10 cellular contexts compared by ENCODE assay signal in genomic region chr6:98844244-98845161, GRCh38. TPM values are rescaled to one million over a fixed set of nuclear protein-coding genes. Genes with fewer than 3 reads are reported as not detected.
A peak's percentile ranks its signal among the peaks of the same experiment; 100 is the strongest.
DNase-seq lines count a peak whose midpoint lies in the region; ATAC-seq and TF ChIP-seq lines count a peak whose summit lies in the region.
"Had no signal": no experiment of that assay in that cellular context is flagged by ENCODE, and none has a peak within 500 bp of the region (broad histone marks: within the 10 kb centered on the region; RNA-seq: fewer than 3 reads in every experiment).

No MANE protein-coding gene starts in this region.

- no peak overlapping the region for H3K27ac ChIP-seq in breast epithelium
- no peak overlapping the region for H3K27ac ChIP-seq in thymus (ENCODE audit: low read depth)

- H3K9me3 Mint-ChIP-seq in MCF 10A (ENCODE audit: unreplicated experiment), result no peaks in the 10 kb centered on the region
- H3K9me3 Mint-ChIP-seq in WTC11, result no peaks in the 10 kb centered on the region
- H3K9me3 Mint-ChIP-seq: dendritic cell treated with granulocyte-macrophage colony-stimulating factor and Interleukin-4, amounts not matched to agents 40 ng/mL and 50 ng/mL, for 4 days had no signal

- peaks cover 8% of the 10 kb centered on the region for H3K4me1 Mint-ChIP-seq in MCF 10A (ENCODE audit: insufficient read depth, unreplicated experiment)
- H3K4me1 Mint-ChIP-seq in WTC11, result peaks cover 54% of the 10 kb centered on the region

- H3K27ac Mint-ChIP-seq in MCF 10A (ENCODE audit: low read depth, unreplicated experiment) (no peak overlapping the region), WTC11 (no peak overlapping the region)
- H3K27ac Mint-ChIP-seq: dendritic cell treated with granulocyte-macrophage colony-stimulating factor and Interleukin-4, amounts not matched to agents 40 ng/mL and 50 ng/mL, for 4 days had no signal

- H3K36me3 ChIP-seq in breast epithelium (no peaks in the 10 kb centered on the region), thymus (ENCODE audit: control insufficient read depth, insufficient read depth) (no peaks in the 10 kb centered on the region)

- CTCF ChIA-PET in MCF 10A (lab: Yijun Ruan, JAX) (interaction anchor here (0.6 to 1.5 kb wide), 3 partner anchors 88 to 1140 kb away, joined by 3 to 4 read pairs (median 3); no protein-coding TSS in a partner anchor), WTC11 (lab: Charles Lee) (interaction anchor here (1.1 to 1.3 kb wide), 3 partner anchors 12 to 1404 kb away, joined by 3 to 6 read pairs (median 4); no protein-coding TSS in a partner anchor)

- H3K9me3 ChIP-seq in breast epithelium (no peaks in the 10 kb centered on the region), thymus (ENCODE audit: control insufficient read depth) (peaks cover 1% of the 10 kb centered on the region)

- DNase-seq in breast epithelium (ENCODE audit: low spot score in 2 of 2) (no peak), MCF 10A (ENCODE audit: unreplicated experiment) (no peak), WTC11 (ENCODE audit: low spot score) (no peak), left kidney (ENCODE audit: low read depth, low spot score) (peak; percentile 45), DMS114 treated with DMSO at 0.1 percent for 48 hours (lab: John Stamatoyannopoulos, UW; ENCODE audit: unreplicated experiment) (no peak), NCI-H2171 (lab: John Stamatoyannopoulos, UW) (no peak), OCI-M2 (lab: John Stamatoyannopoulos, UW; ENCODE audit: unreplicated experiment) (no peak)
- DNase-seq: GDM1 had no signal

- 9% methylated on average over 48 of the region's 48 CpGs for WGBS in thymus

- no TSS peak for BruUV-seq in MCF 10A (replicated peaks; lab: Mats Ljungman, UMichigan)

- H3K4me3 Mint-ChIP-seq in MCF 10A (ENCODE audit: unreplicated experiment) (no peak overlapping the region), WTC11 (peak overlapping the region; percentile 66)
- H3K4me3 Mint-ChIP-seq: dendritic cell treated with granulocyte-macrophage colony-stimulating factor and Interleukin-4, amounts not matched to agents 40 ng/mL and 50 ng/mL, for 4 days had no signal

- H3K27me3 ChIP-seq in breast epithelium, result peaks cover 9 to 97% of the 10 kb centered on the region in 2 donors
- peaks cover 81% of the 10 kb centered on the region for H3K27me3 ChIP-seq in thymus (ENCODE audit: control insufficient read depth, insufficient read depth)

- H3K4me3 ChIP-seq in breast epithelium (peak overlapping the region; percentile 5 to 65 (median 38)), thymus (ENCODE audit: low read length) (peak overlapping the region; percentile 14)

- H3K4me1 ChIP-seq in breast epithelium (peaks cover 6 to 9% of the 10 kb centered on the region in 2 donors), thymus (ENCODE audit: control insufficient read depth, insufficient read depth, low read length) (peaks cover 3% of the 10 kb centered on the region)

- ATAC-seq in WTC11, result no peak

- intact Hi-C loops in breast epithelium (cut with DNase I; ENCODE audit: low total_unique reads) (no loop called here), MCF 10A (cut with micrococcal nuclease) (loop anchor here (1.0 to 5.0 kb wide), 4 partner anchors 75 to 1347 kb away; no protein-coding TSS in a partner anchor)

- no peaks in the 10 kb centered on the region for H3K36me3 Mint-ChIP-seq in MCF 10A (ENCODE audit: insufficient read depth, unreplicated experiment)
- H3K36me3 Mint-ChIP-seq in WTC11, result no peaks in the 10 kb centered on the region

- POLR2A ChIA-PET in MCF 10A (lab: Yijun Ruan, JAX) (no interaction called here), WTC11 (lab: Charles Lee) (interaction anchor here (2.4 kb wide), 1 partner anchor 10 kb away, joined by 14 read pairs; the partner anchor contains the start of gene POU3F2)

- H3K27me3 Mint-ChIP-seq in MCF 10A (ENCODE audit: insufficient read depth, unreplicated experiment) (peaks cover 52% of the 10 kb centered on the region), WTC11 (ENCODE audit: low read depth) (peaks cover 100% of the 10 kb centered on the region)

- TF ChIP-seq POLR2A in breast epithelium (IDR thresholded peaks at IDR 0.05), result no peak

- no peak for TF ChIP-seq CTCF in breast epithelium (IDR thresholded peaks at IDR 0.05)
- no peak for TF ChIP-seq CTCF in MCF 10A (IDR thresholded peaks at IDR 0.05; ENCODE audit: unreplicated experiment)
- no peak for TF ChIP-seq CTCF in WTC11 (IDR thresholded peaks at IDR 0.05)

TF ChIP-seq in WTC11, 78 proteins besides CTCF, POLR2A, EP300 and RAD21 (continues in another document):
- no peak for TF ChIP-seq HMGXB4 (CRISPR knock-in tag; IDR thresholded peaks at IDR 0.05)
- TF ChIP-seq AFF4 (CRISPR knock-in tag; IDR thresholded peaks at IDR 0.05; ENCODE audit: borderline replicate concordance), result no peak
- no peak for TF ChIP-seq ATF3 (CRISPR knock-in tag; conservative IDR thresholded peaks at IDR 0.05)
- no peak for TF ChIP-seq ZNF121 (CRISPR knock-in tag; IDR thresholded peaks at IDR 0.05)
- no peak for TF ChIP-seq ZNF532 (CRISPR knock-in tag; IDR thresholded peaks at IDR 0.05; ENCODE audit: borderline replicate concordance)
- no peak for TF ChIP-seq ESRRA (CRISPR knock-in tag; IDR thresholded peaks at IDR 0.05; ENCODE audit: borderline replicate concordance)

RNA-seq across cellular contexts. Expression of gene POU3F2, which starts 10.1 kb away (rescaled TPM):
- total RNA-seq in breast epithelium (not detected), MCF 10A (2022) (not detected in 2 replicates), WTC11 (2021) (0.07 to 0.14 TPM (median 0.14 TPM) in 3 replicates)
- 0.02 TPM for polyA plus RNA-seq in thymus
